In genomic region chr4:165461176-165461835, GRCh38 we compare ENCODE assay signal across 1 cellular context.
TF ChIP-seq lines count a peak whose summit lies in the region.

No MANE protein-coding gene starts in this region.

TF ChIP-seq in GM23338, 12 proteins besides CTCF, POLR2A, EP300 and RAD21 (continued from another document):
- TF ChIP-seq ZNF462 (CRISPR knock-in tag; IDR thresholded peaks at IDR 0.05), result no peak
- TF ChIP-seq REST (IDR thresholded peaks at IDR 0.05; ENCODE audit: unreplicated experiment), result no peak
- TF ChIP-seq CREB1 (CRISPR knock-in tag; IDR thresholded peaks at IDR 0.05; ENCODE audit: low read depth), result no peak
- no peak for TF ChIP-seq JUNB (IDR thresholded peaks at IDR 0.05; ENCODE audit: unreplicated experiment)
- no peak for TF ChIP-seq STAT1 (IDR thresholded peaks at IDR 0.05; ENCODE audit: unreplicated experiment)
- TF ChIP-seq POLR2AphosphoS5 (IDR thresholded peaks at IDR 0.05; ENCODE audit: low read depth), result no peak
